In genomic region chr2:26691140-26691539, GRCh38 we compare ENCODE assay signal across 1 cellular context.
TF ChIP-seq lines count a peak whose summit lies in the region.

No MANE protein-coding gene starts in this region.

TF ChIP-seq in H1, 55 proteins besides CTCF, POLR2A, EP300 and RAD21:
- TF ChIP-seq FOSL1 (IDR thresholded peaks at IDR 0.05; ENCODE audit: insufficient read depth, low read depth, low read length) (no peak), TBP (IDR thresholded peaks at IDR 0.05; ENCODE audit: low read depth, low read length) (no peak), HDAC2 (IDR thresholded peaks at IDR 0.05; ENCODE audit: borderline replicate concordance in 1 of 2, low read depth in 2 of 2, low read length in 2 of 2) (no peak), SP2 (IDR thresholded peaks at IDR 0.05; ENCODE audit: low read length) (no peak), ZNF274 (IDR thresholded peaks at IDR 0.05; ENCODE audit: borderline replicate concordance, extremely low read depth, low read length) (no peak), CHD2 (IDR thresholded peaks at IDR 0.05; ENCODE audit: low read length) (no peak), JUND (IDR thresholded peaks at IDR 0.05; ENCODE audit: low read length) (no peak), TCF12 (IDR thresholded peaks at IDR 0.05; ENCODE audit: low read depth, low read length) (no peak), KDM4A (IDR thresholded peaks at IDR 0.05; ENCODE audit: low read depth, low read length, severe bottlenecking) (no peak)
